Comparison of ENCODE assay signal across 1 cellular context in genomic region chr11:77062924-77063323, GRCh38.
TF ChIP-seq lines count a peak whose summit lies in the region.

No MANE protein-coding gene starts in this region.

TF ChIP-seq in HCT116, 20 proteins besides CTCF, POLR2A, EP300 and RAD21:
- TF ChIP-seq EZH2 (IDR thresholded peaks at IDR 0.05): no peak
- TF ChIP-seq ZNF274 (IDR thresholded peaks at IDR 0.05; ENCODE audit: low read depth, low read length): no peak
- TF ChIP-seq ZBTB33 (IDR thresholded peaks at IDR 0.05; ENCODE audit: extremely low read depth, insufficient replicate concordance, low read length): no peak
- no peak for TF ChIP-seq SRF (IDR thresholded peaks at IDR 0.05; ENCODE audit: low read depth)
- TF ChIP-seq EZH2phosphoT487 (IDR thresholded peaks at IDR 0.05; ENCODE audit: borderline replicate concordance): no peak
- TF ChIP-seq ELF1 (IDR thresholded peaks at IDR 0.05; ENCODE audit: borderline replicate concordance, low read depth): no peak
- no peak for TF ChIP-seq REST (IDR thresholded peaks at IDR 0.05; ENCODE audit: low read depth)
- TF ChIP-seq SIN3A (IDR thresholded peaks at IDR 0.05; ENCODE audit: low read depth): no peak
- no peak for TF ChIP-seq EGR1 (IDR thresholded peaks at IDR 0.05; ENCODE audit: low read depth)
